8 cellular contexts compared by ENCODE assay signal in genomic region chr7:1532456-1533254, GRCh38. TPM values are rescaled to one million over a fixed set of nuclear protein-coding genes. Genes with fewer than 3 reads are reported as not detected.
A peak's percentile ranks its signal among the peaks of the same experiment; 100 is the strongest.
DNase-seq lines count a peak whose midpoint lies in the region; ATAC-seq, FAIRE-seq and TF ChIP-seq lines count a peak whose summit lies in the region.

No MANE protein-coding gene starts in this region.

- H3K4me3 ChIP-seq in A673 (ENCODE audit: low read depth, low read length, poor library complexity, severe bottlenecking), result peak overlapping the region; percentile 52
- H3K4me3 ChIP-seq in HFF-Myc (replicated peaks; ENCODE audit: low read depth, low read length), result peak overlapping the region; percentile 70
- H3K4me3 ChIP-seq in brain microvascular endothelial cell (ENCODE audit: low read depth, low read length), result peak overlapping the region; percentile 74
- peak overlapping the region; percentile 18 to 85 (median 58) for H3K4me3 ChIP-seq in spleen

- H3K36me3 ChIP-seq in A673 (ENCODE audit: insufficient read depth, low read length, poor library complexity, severe bottlenecking) (no peaks in the 10 kb centered on the region), brain microvascular endothelial cell (replicated peaks) (peaks cover 5% of the 10 kb centered on the region), spleen (peaks cover 0 to 33% (median 5%) of the 10 kb centered on the region in 6 donors)

- no peak for TF ChIP-seq POLR2A in spleen (IDR thresholded peaks at IDR 0.05)

- H3K4me1 ChIP-seq in A673 (ENCODE audit: insufficient read depth, low read length, poor library complexity, severe bottlenecking), result peaks cover 44% of the 10 kb centered on the region
- peaks cover 17 to 75% (median 54%) of the 10 kb centered on the region in 6 donors for H3K4me1 ChIP-seq in spleen

- peak; percentile 73 for DNase-seq in A673 (ENCODE audit: low spot score)
- peak; percentile 77 for DNase-seq in HFF-Myc (ENCODE audit: extremely low read depth, low read depth)
- DNase-seq in T-helper 9 cell, result peak; percentile 50
- peak; percentile 91 for DNase-seq in brain microvascular endothelial cell
- DNase-seq in spleen, result peak; percentile 90
- no peak for DNase-seq in OCI-M1 (lab: John Stamatoyannopoulos, UW)

- H3K27me3 ChIP-seq in A673 (replicated peaks; ENCODE audit: insufficient read depth, low read depth, low read length, poor library complexity), result no peaks in the 10 kb centered on the region
- no peaks in the 10 kb centered on the region for H3K27me3 ChIP-seq in brain microvascular endothelial cell (replicated peaks)
- no peaks in the 10 kb centered on the region for H3K27me3 ChIP-seq in spleen (replicated peaks in 1 of 7)

- POLR2A ChIA-PET in A673 (lab: Charles Lee; ENCODE audit: low non-redundant PET), result no interaction called here

- TSS peak; percentile 43 for BruUV-seq in A673 (replicated peaks; lab: Mats Ljungman, UMichigan)

- H3K27ac ChIP-seq in A673 (ENCODE audit: low read depth, low read length, poor library complexity, severe bottlenecking), result peak overlapping the region; percentile 41
- H3K27ac ChIP-seq in brain microvascular endothelial cell, result peak overlapping the region; percentile 90
- H3K27ac ChIP-seq in spleen, result peak overlapping the region; percentile 82 to 94 (median 89)

- TF ChIP-seq CTCF in A673 (conservative IDR thresholded peaks at IDR 0.05; ENCODE audit: low read depth, low read length) (no peak), HFF-Myc (IDR thresholded peaks at IDR 0.05; ENCODE audit: low read depth, low read length, missing control alignments) (no peak), brain microvascular endothelial cell (IDR thresholded peaks at IDR 0.05; ENCODE audit: low read depth, low read length, missing control alignments) (no peak), spleen (IDR thresholded peaks at IDR 0.05 in 8 of 11, conservative IDR thresholded peaks at IDR 0.05 in 3 of 11) (no peak)

- FAIRE-seq in islet of Langerhans (lab: Jason Lieb, UNC), result peak; percentile 94

- intact Hi-C loops in A673 (cut with micrococcal nuclease; ENCODE audit: unreplicated experiment), result no loop called here
- intact Hi-C loops in spleen (cut with DNase I; ENCODE audit: low total_unique reads), result no loop called here

- no peak for ATAC-seq in HG03378 (IDR thresholded peaks at IDR 0.05; ENCODE audit: unreplicated experiment)

- WGBS in spleen, 5 donors, result 4 to 10% (median 6%) methylated on average over 33 to 36 of the region's 36 CpGs

- in situ Hi-C loops in brain microvascular endothelial cell (cut with HindIII; ENCODE audit: low pct_ligation_motif_present, low sequenced_read_pairs), result no loop called here

- CTCF ChIA-PET in A673 (lab: Charles Lee), result no interaction called here

- H3K9me3 ChIP-seq in A673 (ENCODE audit: low read depth, low read length, poor library complexity, severe bottlenecking) (no peaks in the 10 kb centered on the region), spleen (no peaks in the 10 kb centered on the region)

RNA-seq across cellular contexts. Expression of gene MAFK, which starts 2.2 kb away (rescaled TPM):
- total RNA-seq in A673 (2021) (14.6 and 16.7 TPM in 2 replicates), spleen (10 to 100 TPM; 11.2 to 36.6 (median 27.0) TPM)
- polyA plus RNA-seq in spleen, result 10 to 100 TPM in 2 of 3 donors, 1 to 10 TPM in 1; 8.9 to 30.4 (median 10.3) TPM

RNA-seq across cellular contexts. Expression of gene TMEM184A, which starts 23.4 kb away (rescaled TPM):
- total RNA-seq in A673 (2021) (not detected in 2 replicates), spleen (under 1 TPM in 3 of 7 donors, not detected in 4; 0.17 to 0.39 (median 0.28) TPM)
- under 1 TPM; 0.09 to 0.26 (median 0.15) TPM for polyA plus RNA-seq in spleen

RNA-seq across cellular contexts. Expression of gene INTS1, which starts 28.5 kb away (rescaled TPM):
- total RNA-seq in A673 (2021) (129 and 141 TPM in 2 replicates), spleen (10 to 100 TPM; 47.3 to 95.7 (median 79.0) TPM)
- polyA plus RNA-seq in spleen, result 100 to 1,000 TPM in 1 of 3 donors, 10 to 100 TPM in 2; 51.4 to 126 (median 80.3) TPM

RNA-seq across cellular contexts. Expression of gene PSMG3, which starts 37.2 kb away (rescaled TPM):
- total RNA-seq in A673 (2021) (54.9 and 57.9 TPM in 2 replicates), spleen (10 to 100 TPM; 18.2 to 41.1 (median 23.0) TPM)
- 10 to 100 TPM; 84.5 to 89.9 (median 86.7) TPM for polyA plus RNA-seq in spleen
